10 cellular contexts compared by ENCODE assay signal in the genomic region with DNA sequence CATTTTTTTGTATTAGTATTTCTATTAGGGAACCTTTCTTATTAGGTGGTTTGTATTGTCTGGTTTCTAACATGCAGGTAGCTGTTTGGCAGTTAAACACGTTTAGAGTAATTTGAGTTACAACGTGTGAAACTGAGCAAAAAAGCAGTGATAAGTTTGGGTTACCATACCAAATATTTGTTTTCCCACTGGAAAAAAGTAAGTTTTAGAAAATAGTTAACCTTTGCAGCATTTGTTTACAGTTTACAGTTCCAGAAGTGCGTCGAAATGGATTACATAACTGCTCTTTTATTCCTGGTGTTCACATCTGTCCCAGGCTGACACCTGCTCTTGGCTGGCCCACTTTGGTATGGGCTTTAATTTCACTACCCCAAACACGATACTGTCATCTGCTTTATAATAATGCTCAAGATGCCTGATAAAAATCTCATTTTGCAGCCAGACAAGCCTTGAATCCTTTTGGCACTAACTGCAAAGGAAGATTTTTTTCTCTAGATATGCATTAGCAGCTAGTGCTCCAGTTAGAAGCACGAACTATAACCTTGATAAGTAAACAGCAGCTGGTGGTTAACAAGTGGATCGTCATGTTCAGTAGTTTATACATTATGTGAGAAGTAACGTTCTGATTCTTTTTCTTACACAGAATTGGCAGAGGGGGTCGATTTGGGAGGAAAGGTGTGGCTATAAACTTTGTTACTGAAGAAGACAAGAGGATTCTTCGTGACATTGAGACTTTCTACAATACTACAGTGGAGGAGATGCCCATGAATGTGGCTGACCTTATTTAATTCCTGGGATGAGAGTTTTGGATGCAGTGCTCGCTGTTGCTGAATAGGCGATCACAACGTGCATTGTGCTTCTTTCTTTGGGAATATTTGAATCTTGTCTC. TPM values are rescaled to one million over a fixed set of nuclear protein-coding genes. Genes with fewer than 3 reads are reported as not detected.
DNase-seq lines count a peak whose midpoint lies in the region; ATAC-seq and TF ChIP-seq lines count a peak whose summit lies in the region.
"Had no signal": no experiment of that assay in that cellular context is flagged by ENCODE, and none has a peak within 500 bp of the region (broad histone marks: within the 10 kb centered on the region; RNA-seq: fewer than 3 reads in every experiment).

No MANE protein-coding gene starts in this region.

- H3K27me3 Mint-ChIP-seq in activated T-helper 1 cell treated with anti-CD3 and anti-CD28 coated beads, Interleukin-12 subunit alpha, Interleukin-12 subunit beta, Interleukin-2, Interleukin-4 antibody, amounts not matched to agents 30 ng/mL and 10 ng/mL and 1 ng/mL, durations not matched to agents 14 hours and 24 hours and 36 hours (ENCODE audit: insufficient read depth) = no peaks in the 10 kb centered on the region
- no peaks in the 10 kb centered on the region for H3K27me3 Mint-ChIP-seq in nephron (ENCODE audit: low read depth)
- H3K27me3 Mint-ChIP-seq in CD14-positive monocyte (ENCODE audit: low read depth in 3 of 3) = no peaks in the 10 kb centered on the region

- H3K9me3 Mint-ChIP-seq in activated T-helper 1 cell treated with anti-CD3 and anti-CD28 coated beads, Interleukin-12 subunit alpha, Interleukin-12 subunit beta, Interleukin-2, Interleukin-4 antibody, amounts not matched to agents 30 ng/mL and 10 ng/mL and 1 ng/mL, durations not matched to agents 14 hours and 24 hours and 36 hours = no peaks in the 10 kb centered on the region
- no peaks in the 10 kb centered on the region for H3K9me3 Mint-ChIP-seq in nephron
- H3K9me3 Mint-ChIP-seq in CD14-positive monocyte = peaks cover 0 to 3% (median 0%) of the 10 kb centered on the region in 7 donors

- H3K27ac ChIP-seq in testis = no peak overlapping the region

- no peak for ATAC-seq in HG02678 (IDR thresholded peaks at IDR 0.05; ENCODE audit: unreplicated experiment)

- H3K36me3 ChIP-seq in testis (ENCODE audit: low read depth, missing control alignments) = no peaks in the 10 kb centered on the region

- no peak for TF ChIP-seq POLR2A in testis (IDR thresholded peaks at IDR 0.05)

- H3K4me1 Mint-ChIP-seq in activated T-helper 1 cell treated with anti-CD3 and anti-CD28 coated beads, Interleukin-12 subunit alpha, Interleukin-12 subunit beta, Interleukin-2, Interleukin-4 antibody, amounts not matched to agents 30 ng/mL and 10 ng/mL and 1 ng/mL, durations not matched to agents 14 hours and 24 hours and 36 hours (ENCODE audit: low read depth) = peaks cover 47% of the 10 kb centered on the region
- peaks cover 34% of the 10 kb centered on the region for H3K4me1 Mint-ChIP-seq in nephron
- peaks cover 33% of the 10 kb centered on the region for H3K4me1 Mint-ChIP-seq in CD14-positive monocyte

- H3K4me3 Mint-ChIP-seq in activated T-helper 1 cell treated with anti-CD3 and anti-CD28 coated beads, Interleukin-12 subunit alpha, Interleukin-12 subunit beta, Interleukin-2, Interleukin-4 antibody, amounts not matched to agents 30 ng/mL and 10 ng/mL and 1 ng/mL, durations not matched to agents 14 hours and 24 hours and 36 hours = peak overlapping the region; percentile 95
- H3K4me3 Mint-ChIP-seq in nephron (peak overlapping the region in 2 of 3 experiments; percentile 39 to 41), CD14-positive monocyte (no peak overlapping the region)

- TF ChIP-seq CTCF in nephron (IDR thresholded peaks at IDR 0.05; ENCODE audit: unreplicated experiment in 3 of 3) (no peak), CD14-positive monocyte (IDR thresholded peaks at IDR 0.05) (no peak), testis (IDR thresholded peaks at IDR 0.05) (no peak)

- H3K9me3 ChIP-seq in testis = no peaks in the 10 kb centered on the region

- DNase-seq in NCI-H2107 treated with DMSO at 0.1 percent for 48 hours (lab: John Stamatoyannopoulos, UW; ENCODE audit: unreplicated experiment) = peak; percentile 34
- DNase-seq in NCI-H2107 (lab: John Stamatoyannopoulos, UW) = no peak
- DNase-seq in HT1080 (ENCODE audit: low read depth) = peak; percentile 27
- no peak for DNase-seq in activated T-helper 1 cell treated with anti-CD3 and anti-CD28 coated beads, Interleukin-12 subunit alpha, Interleukin-12 subunit beta, Interleukin-2, Interleukin-4 antibody, amounts not matched to agents 30 ng/mL and 10 ng/mL and 1 ng/mL, durations not matched to agents 14 hours and 24 hours and 36 hours (ENCODE audit: low spot score)
- no peak for DNase-seq in CD14-positive monocyte (ENCODE audit: low spot score)
- DNase-seq in testis = no peak
- DNase-seq: NCI-H1048 had no signal

- peaks cover 23% of the 10 kb centered on the region for H3K4me1 ChIP-seq in testis

- WGBS in testis, 2 donors = 55 to 56% methylated on average over 13 of the region's 13 CpGs

- H3K27me3 ChIP-seq in testis = no peaks in the 10 kb centered on the region

- H3K27ac Mint-ChIP-seq in activated T-helper 1 cell treated with anti-CD3 and anti-CD28 coated beads, Interleukin-12 subunit alpha, Interleukin-12 subunit beta, Interleukin-2, Interleukin-4 antibody, amounts not matched to agents 30 ng/mL and 10 ng/mL and 1 ng/mL, durations not matched to agents 14 hours and 24 hours and 36 hours = peak overlapping the region; percentile 45
- no peak overlapping the region for H3K27ac Mint-ChIP-seq in nephron
- no peak overlapping the region for H3K27ac Mint-ChIP-seq in CD14-positive monocyte

- no peak overlapping the region for H3K4me3 ChIP-seq in testis

- H3K36me3 Mint-ChIP-seq in activated T-helper 1 cell treated with anti-CD3 and anti-CD28 coated beads, Interleukin-12 subunit alpha, Interleukin-12 subunit beta, Interleukin-2, Interleukin-4 antibody, amounts not matched to agents 30 ng/mL and 10 ng/mL and 1 ng/mL, durations not matched to agents 14 hours and 24 hours and 36 hours (ENCODE audit: low read depth) = peaks cover 86% of the 10 kb centered on the region
- peaks cover 69% of the 10 kb centered on the region for H3K36me3 Mint-ChIP-seq in nephron (ENCODE audit: low read depth)
- H3K36me3 Mint-ChIP-seq in CD14-positive monocyte = peaks cover 53 to 63% of the 10 kb centered on the region in 2 donors

- intact Hi-C loops in activated T-helper 1 cell treated with anti-CD3 and anti-CD28 coated beads, Interleukin-12 subunit alpha, Interleukin-12 subunit beta, Interleukin-2, Interleukin-4 antibody, amounts not matched to agents 30 ng/mL and 10 ng/mL and 1 ng/mL, durations not matched to agents 14 hours and 24 hours and 36 hours (cut with micrococcal nuclease) = no loop called here
- intact Hi-C loops in CD14-positive monocyte (cut with micrococcal nuclease) (loop anchor here in 1 of 2 donors (10.0 kb wide), 3 partner anchors 214 to 854 kb away; a partner anchor contains a TSS), testis (cut with DNase I; ENCODE audit: low total_unique reads) (no loop called here)

RNA-seq across cellular contexts. Expression of a gene that starts 5.3 kb away (rescaled TPM):
- total RNA-seq in HT1080 (2014; rRNA removed; shearing (Covaris generic)) = 557 and 581 TPM in 2 replicates
- polyA plus RNA-seq in HT1080 (2015; cell fraction: cytosol; rRNA removed) = 725 and 893 TPM in 2 replicates
- polyA plus RNA-seq in HT1080 (2015; cell fraction: nucleus; rRNA removed) = 2,088 and 2,429 TPM in 2 replicates
- 491 and 514 TPM in 2 replicates for total RNA-seq in activated T-helper 1 cell treated with anti-CD3 and anti-CD28 coated beads, Interleukin-12 subunit alpha, Interleukin-12 subunit beta, Interleukin-2, Interleukin-4 antibody, amounts not matched to agents 30 ng/mL and 10 ng/mL and 1 ng/mL, durations not matched to agents 14 hours and 24 hours and 36 hours
- polyA plus RNA-seq in CD14-positive monocyte (10 to 100 TPM; 67.0 to 73.0 TPM), testis (ENCODE audit: insufficient read depth, low read depth, low replicate concordance) (357 TPM)
- 100 to 1,000 TPM; 275 to 283 TPM for total RNA-seq in testis

RNA-seq across cellular contexts. Expression of a gene that starts 17.6 kb away (rescaled TPM):
- total RNA-seq in HT1080 (2014; rRNA removed; shearing (Covaris generic)) = 84.7 and 95.1 TPM in 2 replicates
- polyA plus RNA-seq in HT1080 (2015; cell fraction: cytosol; rRNA removed) = 70.1 and 73.3 TPM in 2 replicates
- 113 and 122 TPM in 2 replicates for polyA plus RNA-seq in HT1080 (2015; cell fraction: nucleus; rRNA removed)
- total RNA-seq in activated T-helper 1 cell treated with anti-CD3 and anti-CD28 coated beads, Interleukin-12 subunit alpha, Interleukin-12 subunit beta, Interleukin-2, Interleukin-4 antibody, amounts not matched to agents 30 ng/mL and 10 ng/mL and 1 ng/mL, durations not matched to agents 14 hours and 24 hours and 36 hours = 111 and 122 TPM in 2 replicates
- polyA plus RNA-seq in CD14-positive monocyte (1 to 10 TPM; 3.9 to 4.6 TPM), testis (ENCODE audit: insufficient read depth, low read depth, low replicate concordance) (30.1 TPM)
- total RNA-seq in testis = 10 to 100 TPM; 25.1 to 26.2 TPM

RNA-seq across cellular contexts. Expression of a gene that starts 53.8 kb away (rescaled TPM):
- not detected in 2 replicates for total RNA-seq in HT1080 (2014; rRNA removed; shearing (Covaris generic))
- polyA plus RNA-seq in HT1080 (2015; cell fraction: cytosol; rRNA removed) = not detected in 2 replicates
- not detected in 2 replicates for polyA plus RNA-seq in HT1080 (2015; cell fraction: nucleus; rRNA removed)
- not detected in 2 replicates for total RNA-seq in activated T-helper 1 cell treated with anti-CD3 and anti-CD28 coated beads, Interleukin-12 subunit alpha, Interleukin-12 subunit beta, Interleukin-2, Interleukin-4 antibody, amounts not matched to agents 30 ng/mL and 10 ng/mL and 1 ng/mL, durations not matched to agents 14 hours and 24 hours and 36 hours
- polyA plus RNA-seq in CD14-positive monocyte = not detected
- total RNA-seq in testis = under 1 TPM in 1 of 2 donors, not detected in 1; 0.12 TPM
- 1.5 TPM for polyA plus RNA-seq in testis (ENCODE audit: insufficient read depth, low read depth, low replicate concordance)
- total RNA-seq: T-helper 2 cell treated with Interferon-gamma antibody and Interleukin-4, amounts not matched to agents 100 ng/mL and 5 ng/mL, for 36 hours had no signal

Comparison
In these comparisons a context has a peak if more than half of its experiments do, and no peak if none do; other contexts are left out.
1. DNase-seq: peak in NCI-H2107 treated with DMSO at 0.1 percent for 48 hours (single experiment) and HT1080 (single experiment); none in NCI-H2107 (single experiment), activated T-helper 1 cell treated with anti-CD3 and anti-CD28 coated beads, Interleukin-12 subunit alpha, Interleukin-12 subunit beta, Interleukin-2, Interleukin-4 antibody, amounts not matched to agents 30 ng/mL and 10 ng/mL and 1 ng/mL, durations not matched to agents 14 hours and 24 hours and 36 hours (single experiment), CD14-positive monocyte (single experiment) and testis (single experiment).
2. H3K4me3 Mint-ChIP-seq: peak in activated T-helper 1 cell treated with anti-CD3 and anti-CD28 coated beads, Interleukin-12 subunit alpha, Interleukin-12 subunit beta, Interleukin-2, Interleukin-4 antibody, amounts not matched to agents 30 ng/mL and 10 ng/mL and 1 ng/mL, durations not matched to agents 14 hours and 24 hours and 36 hours (single experiment) and nephron (2 of 3); none in CD14-positive monocyte (0 of 2).